Comparison of ENCODE assay signal across 14 cellular contexts in genomic region chr12:27064397-27065342, GRCh38. TPM values are rescaled to one million over a fixed set of nuclear protein-coding genes. Genes with fewer than 3 reads are reported as not detected.
DNase-seq lines count a peak whose midpoint lies in the region; ATAC-seq, FAIRE-seq and TF ChIP-seq lines count a peak whose summit lies in the region.
"Had no signal": no experiment of that assay in that cellular context is flagged by ENCODE, and none has a peak within 500 bp of the region (broad histone marks: within the 10 kb centered on the region; RNA-seq: fewer than 3 reads in every experiment).

No MANE protein-coding gene starts in this region.

- intact Hi-C loops in GM12878 (cut with micrococcal nuclease; ENCODE audit: unreplicated experiment) (no loop called here), tibial artery (cut with DNase I; ENCODE audit: low total_unique reads) (no loop called here), breast epithelium (cut with DNase I; ENCODE audit: low total_unique reads) (no loop called here)

- H3K27ac ChIP-seq in GM12878 (ENCODE audit: control insufficient read depth, insufficient read depth) (peak overlapping the region; percentile 70), tibial artery (no peak overlapping the region), breast epithelium (no peak overlapping the region)

- DNase-seq in GM12878 (ENCODE audit: low read depth, low spot score) (peak; percentile 68), tibial artery (no peak), breast epithelium (ENCODE audit: low spot score in 2 of 2) (no peak), foreskin melanocyte (no peak)
- no peak for DNase-seq in activated CD4-positive, alpha-beta T cell treated with anti-CD3 and anti-CD28 coated beads, Interleukin-2, amount 10 ng/mL, durations not matched to agents 7 days and 5 days
- DNase-seq: activated naive CD4-positive, alpha-beta T cell treated with anti-CD3 and anti-CD28 coated beads for 36 hours; posterior cingulate gyrus; T-helper 9 cell had no signal

- peaks cover 9% of the 10 kb centered on the region for H3K4me1 ChIP-seq in GM12878 (ENCODE audit: control insufficient read depth, insufficient read depth, low read length)
- H3K4me1 ChIP-seq in tibial artery: no peaks in the 10 kb centered on the region
- H3K4me1 ChIP-seq in breast epithelium: no peaks in the 10 kb centered on the region

- peak overlapping the region; percentile 67 for H2AFZ ChIP-seq in GM12878 (ENCODE audit: control insufficient read depth, low read depth, low read length)

- in situ Hi-C loops in GM12878 (cut with MboI): no loop called here

- TF ChIP-seq EP300 in GM12878 (IDR thresholded peaks at IDR 0.05; ENCODE audit: borderline replicate concordance in 1 of 2, control insufficient read depth in 1 of 2, low read depth in 2 of 2, low read length in 2 of 2): no peak

- H3K27me3 Mint-ChIP-seq in activated CD4-positive, alpha-beta T cell treated with anti-CD3 and anti-CD28 coated beads, Interleukin-2, amount 10 ng/mL, durations not matched to agents 7 days and 5 days: no peaks in the 10 kb centered on the region

- no peak overlapping the region for H3K27ac Mint-ChIP-seq in activated CD4-positive, alpha-beta T cell treated with anti-CD3 and anti-CD28 coated beads, Interleukin-2, amount 10 ng/mL, durations not matched to agents 7 days and 5 days
- H3K27ac Mint-ChIP-seq: activated naive CD4-positive, alpha-beta T cell treated with anti-CD3 and anti-CD28 coated beads for 36 hours had no signal

- H3K9ac ChIP-seq in GM12878 (ENCODE audit: control insufficient read depth, insufficient read depth, low read length): no peak overlapping the region

- TF ChIP-seq CTCF in GM12878 (IDR thresholded peaks at IDR 0.05 in 2 of 3, conservative IDR thresholded peaks at IDR 0.05 in 1 of 3; ENCODE audit: control insufficient read depth in 2 of 3, extremely low read depth in 1 of 3, insufficient read depth in 1 of 3, low read depth in 3 of 3, low read length in 3 of 3) (no peak), tibial artery (IDR thresholded peaks at IDR 0.05) (no peak), breast epithelium (IDR thresholded peaks at IDR 0.05) (no peak)

- H3K4me2 ChIP-seq in GM12878 (ENCODE audit: control insufficient read depth, insufficient read depth): peak overlapping the region; percentile 71; the same call in 1 of the 2 replicates

- no peak for TF ChIP-seq POLR2A in GM18505 (IDR thresholded peaks at IDR 0.05; ENCODE audit: borderline replicate concordance, extremely low read depth, insufficient read depth, insufficient read length)
- no peak for TF ChIP-seq POLR2A in GM12878 (IDR thresholded peaks at IDR 0.05; ENCODE audit: low read depth, low read length)
- no peak for TF ChIP-seq POLR2A in breast epithelium (IDR thresholded peaks at IDR 0.05)

- no peak overlapping the region; the same call in 1 of the 2 replicates for H3K4me3 ChIP-seq in GM12878
- H3K4me3 ChIP-seq in tibial artery: no peak overlapping the region
- no peak overlapping the region for H3K4me3 ChIP-seq in breast epithelium

- H3K36me3 ChIP-seq in GM12878 (ENCODE audit: control insufficient read depth in 2 of 2, insufficient read depth in 2 of 2, low read length in 1 of 2): no peaks in the 10 kb centered on the region; a peak in 1 of 4 replicates
- H3K36me3 ChIP-seq in tibial artery: peaks cover 0 to 8% (median 0%) of the 10 kb centered on the region in 3 donors
- no peaks in the 10 kb centered on the region for H3K36me3 ChIP-seq in breast epithelium

- peak; percentile 89 for ATAC-seq in GM18505 (IDR thresholded peaks at IDR 0.05; ENCODE audit: unreplicated experiment)
- peak; percentile 92 for ATAC-seq in GM21576 (IDR thresholded peaks at IDR 0.05; ENCODE audit: unreplicated experiment)
- peak; percentile 96 for ATAC-seq in HG03342 (IDR thresholded peaks at IDR 0.05; ENCODE audit: unreplicated experiment)
- ATAC-seq in GM12878: peak; percentile 97

- peak; percentile 89 for FAIRE-seq in GM12878 (lab: Jason Lieb, UNC)
- FAIRE-seq: endometrium, H1, keratinocyte had no signal

- no peak for TF ChIP-seq RAD21 in GM12878 (IDR thresholded peaks at IDR 0.05; ENCODE audit: insufficient read depth, low read depth, low read length)

- H3K9me3 ChIP-seq in GM12878 (replicated peaks; ENCODE audit: control insufficient read depth, insufficient read depth, low read length) (peaks cover 6% of the 10 kb centered on the region), tibial artery (no peaks in the 10 kb centered on the region), breast epithelium (no peaks in the 10 kb centered on the region)

- no peaks in the 10 kb centered on the region for H3K36me3 Mint-ChIP-seq in activated CD4-positive, alpha-beta T cell treated with anti-CD3 and anti-CD28 coated beads, Interleukin-2, amount 10 ng/mL, durations not matched to agents 7 days and 5 days (ENCODE audit: low read depth)

- SMC1A ChIA-PET in GM12878 (lab: Charles Lee; ENCODE audit: uncharacterized antibody, unreplicated experiment): interaction anchor here (0.7 to 1.7 kb wide), 12 partner anchors 9 to 660 kb away, joined by 3 to 8 read pairs (median 4); no protein-coding TSS in a partner anchor

- no peaks in the 10 kb centered on the region for H3K27me3 ChIP-seq in GM12878 (replicated peaks in 1 of 2; ENCODE audit: control insufficient read depth in 2 of 2, insufficient read depth in 2 of 2, low read length in 1 of 2)
- no peaks in the 10 kb centered on the region for H3K27me3 ChIP-seq in tibial artery
- H3K27me3 ChIP-seq in breast epithelium: no peaks in the 10 kb centered on the region

- no peaks in the 10 kb centered on the region for H3K4me1 Mint-ChIP-seq in activated CD4-positive, alpha-beta T cell treated with anti-CD3 and anti-CD28 coated beads, Interleukin-2, amount 10 ng/mL, durations not matched to agents 7 days and 5 days

- no peak overlapping the region for H3K4me3 Mint-ChIP-seq in activated CD4-positive, alpha-beta T cell treated with anti-CD3 and anti-CD28 coated beads, Interleukin-2, amount 10 ng/mL, durations not matched to agents 7 days and 5 days
- H3K4me3 Mint-ChIP-seq: activated naive CD4-positive, alpha-beta T cell treated with anti-CD3 and anti-CD28 coated beads for 36 hours had no signal

- no peaks in the 10 kb centered on the region for H4K20me1 ChIP-seq in GM12878 (ENCODE audit: control insufficient read depth, insufficient read depth)

- RAD21 ChIA-PET in GM12878 (lab: Charles Lee; ENCODE audit: unreplicated experiment): interaction anchor here (0.7 to 1.6 kb wide), 12 partner anchors 40 to 269 kb away, joined by 3 to 6 read pairs (median 4); partner anchors contain the start of gene MED21

- POLR2A ChIA-PET in GM12878 (lab: Charles Lee): interaction anchor here (0.8 kb wide), 2 partner anchors 42 to 207 kb away, joined by 3 read pairs; no protein-coding TSS in a partner anchor
- POLR2A ChIA-PET in activated CD4-positive, alpha-beta T cell treated with anti-CD3 and anti-CD28 coated beads, Interleukin-2, amount 10 ng/mL, durations not matched to agents 7 days and 5 days (lab: Charles Lee): no interaction called here

- BruUV-seq in GM12878 (replicated peaks; lab: Mats Ljungman, UMichigan): no TSS peak

- CTCF ChIA-PET in GM12878 (lab: Yijun Ruan, JAX): interaction anchor here (0.6 to 1.6 kb wide), 6 partner anchors 25 to 242 kb away, joined by 3 to 9 read pairs (median 3); no protein-coding TSS in a partner anchor
- CTCF ChIA-PET in activated CD4-positive, alpha-beta T cell treated with anti-CD3 and anti-CD28 coated beads, Interleukin-2, amount 10 ng/mL, durations not matched to agents 7 days and 5 days (lab: Charles Lee): interaction anchor here (0.6 kb wide), 1 partner anchor 93 kb away, joined by 3 read pairs; no protein-coding TSS in a partner anchor

- H3K9me3 Mint-ChIP-seq in activated CD4-positive, alpha-beta T cell treated with anti-CD3 and anti-CD28 coated beads, Interleukin-2, amount 10 ng/mL, durations not matched to agents 7 days and 5 days: no peaks in the 10 kb centered on the region
- H3K9me3 Mint-ChIP-seq: activated naive CD4-positive, alpha-beta T cell treated with anti-CD3 and anti-CD28 coated beads for 36 hours had no signal

- H3K79me2 ChIP-seq in GM12878 (ENCODE audit: control insufficient read depth, insufficient read depth, low read length): no peaks in the 10 kb centered on the region

- 45% methylated on average over 4 of the region's 4 CpGs for WGBS in GM12878 (ENCODE audit: insufficient coverage, insufficient replicate concordance, low lambda C conversion rate, missing lambda C conversion rate)

RNA-seq across cellular contexts. Expression of gene C12orf71, which starts 17.7 kb away (rescaled TPM):
- total RNA-seq in GM12878 (2013; cell fraction: nucleolus; rRNA removed): not detected in 2 replicates
- not detected in 2 replicates for total RNA-seq in GM12878 (2014; rRNA removed)
- total RNA-seq in GM12878 (2014; rRNA removed; fragmentation: Illumina TruSeq; extraction: Trizol): not detected in 2 replicates
- total RNA-seq in GM12878 (2021): not detected in 2 replicates
- polyA plus RNA-seq in GM12878 (2011; ENCODE audit: low read depth): not detected
- polyA plus RNA-seq in GM12878 (2011; rRNA removed): not detected in 2 replicates
- not detected in 2 replicates for polyA plus RNA-seq in GM12878 (2011; cell fraction: cytosol; rRNA removed)
- not detected in 2 replicates for polyA plus RNA-seq in GM12878 (2011; cell fraction: nucleus; rRNA removed)
- polyA plus RNA-seq in GM12878 (2012): 0.39 TPM in 1 of 2 replicates, not detected in the other
- polyA plus RNA-seq in GM12878 (2014; fragmentation: Illumina TruSeq; extraction: Trizol): not detected in 2 replicates
- polyA plus RNA-seq in GM12878 (2014; fragmentation: Nextera tagmentation; extraction: Ambion mirVana): under 1 TPM in 1 of 2 experiments, not detected in 1; 0.05 TPM
- polyA plus RNA-seq in GM12878 (2014; rRNA removed): not detected in 2 replicates
- not detected for polyA plus RNA-seq in GM12878 (2016; fragmentation: Nextera tagmentation; extraction: Ambion mirVana)
- polyA minus RNA-seq in GM12878 (2011; rRNA and poly(A)+ RNA removed): not detected in 2 replicates
- not detected in 2 replicates for polyA minus RNA-seq in GM12878 (2011; cell fraction: cytosol; rRNA and poly(A)+ RNA removed)
- polyA minus RNA-seq in GM12878 (2011; cell fraction: nucleus; rRNA and poly(A)+ RNA removed): not detected in 2 replicates
- not detected for total RNA-seq in activated CD4-positive, alpha-beta T cell treated with anti-CD3 and anti-CD28 coated beads, Interleukin-2, amount 10 ng/mL, durations not matched to agents 7 days and 5 days
- not detected for total RNA-seq in breast epithelium
- total RNA-seq: activated naive CD4-positive, alpha-beta T cell treated with anti-CD3 and anti-CD28 coated beads for 36 hours; H1 had no signal
- polyA plus RNA-seq: H1, keratinocyte had no signal

RNA-seq across cellular contexts. Expression of gene MED21, which starts 42.3 kb away (rescaled TPM):
- total RNA-seq in GM12878 (2013; cell fraction: nucleolus; rRNA removed): 136 and 152 TPM in 2 replicates
- total RNA-seq in GM12878 (2014; rRNA removed) (32.8 and 33.9 TPM in 2 replicates), GM12878 (2014; rRNA removed; fragmentation: Illumina TruSeq; extraction: Trizol) (38.6 and 41.9 TPM in 2 replicates), GM12878 (2021) (25.5 and 29.1 TPM in 2 replicates), breast epithelium (10 to 100 TPM; 41.1 to 71.3 (median 55.7) TPM)
- polyA plus RNA-seq in GM12878 (2011; ENCODE audit: low read depth): 14.4 TPM
- polyA plus RNA-seq in GM12878 (2011; rRNA removed) (72.7 and 83.6 TPM in 2 replicates), GM12878 (2014; fragmentation: Illumina TruSeq; extraction: Trizol) (33.9 and 34.7 TPM in 2 replicates), GM12878 (2014; fragmentation: Nextera tagmentation; extraction: Ambion mirVana) (10 to 100 TPM; 42.6 to 56.0 TPM), GM12878 (2014; rRNA removed) (22.4 and 28.5 TPM in 2 replicates), GM12878 (2016; fragmentation: Nextera tagmentation; extraction: Ambion mirVana) (10 to 100 TPM; 57.0 to 59.0 TPM)
- 18.4 and 19.9 TPM in 2 replicates for polyA plus RNA-seq in GM12878 (2011; cell fraction: cytosol; rRNA removed)
- polyA plus RNA-seq in GM12878 (2011; cell fraction: nucleus; rRNA removed): 22.7 and 30.4 TPM in 2 replicates
- polyA plus RNA-seq in GM12878 (2012): 20.7 and 21.2 TPM in 2 replicates
- polyA minus RNA-seq in GM12878 (2011; rRNA and poly(A)+ RNA removed): 40.0 and 55.4 TPM in 2 replicates
- 9.2 and 14.8 TPM in 2 replicates for polyA minus RNA-seq in GM12878 (2011; cell fraction: cytosol; rRNA and poly(A)+ RNA removed)
- 38.9 and 50.7 TPM in 2 replicates for polyA minus RNA-seq in GM12878 (2011; cell fraction: nucleus; rRNA and poly(A)+ RNA removed)
- 10 to 100 TPM; 36.7 to 48.2 TPM for total RNA-seq in activated CD4-positive, alpha-beta T cell treated with anti-CD3 and anti-CD28 coated beads, Interleukin-2, amount 10 ng/mL, durations not matched to agents 7 days and 5 days

RNA-seq across cellular contexts. Expression of gene TM7SF3, which starts 50.5 kb away (rescaled TPM):
- 180 and 210 TPM in 2 replicates for total RNA-seq in GM12878 (2013; cell fraction: nucleolus; rRNA removed)
- total RNA-seq in GM12878 (2014; rRNA removed) (81.2 and 82.6 TPM in 2 replicates), GM12878 (2014; rRNA removed; fragmentation: Illumina TruSeq; extraction: Trizol) (57.3 and 60.9 TPM in 2 replicates), GM12878 (2021) (53.5 and 53.7 TPM in 2 replicates), breast epithelium (10 to 100 TPM; 40.2 to 60.0 (median 56.1) TPM)
- 28.8 TPM for polyA plus RNA-seq in GM12878 (2011; ENCODE audit: low read depth)
- polyA plus RNA-seq in GM12878 (2011; rRNA removed) (336 and 341 TPM in 2 replicates), GM12878 (2014; fragmentation: Illumina TruSeq; extraction: Trizol) (94.2 and 125 TPM in 2 replicates), GM12878 (2014; fragmentation: Nextera tagmentation; extraction: Ambion mirVana) (10 to 100 TPM; 31.4 to 34.1 TPM), GM12878 (2014; rRNA removed) (61.8 and 68.3 TPM in 2 replicates), GM12878 (2016; fragmentation: Nextera tagmentation; extraction: Ambion mirVana) (100 to 1,000 TPM; 121 to 129 TPM)
- polyA plus RNA-seq in GM12878 (2011; cell fraction: cytosol; rRNA removed): 208 and 250 TPM in 2 replicates
- 193 and 244 TPM in 2 replicates for polyA plus RNA-seq in GM12878 (2011; cell fraction: nucleus; rRNA removed)
- polyA plus RNA-seq in GM12878 (2012): 36.6 and 47.9 TPM in 2 replicates
- 392 and 531 TPM in 2 replicates for polyA minus RNA-seq in GM12878 (2011; rRNA and poly(A)+ RNA removed)
- 83.7 and 130 TPM in 2 replicates for polyA minus RNA-seq in GM12878 (2011; cell fraction: cytosol; rRNA and poly(A)+ RNA removed)
- 109 and 115 TPM in 2 replicates for polyA minus RNA-seq in GM12878 (2011; cell fraction: nucleus; rRNA and poly(A)+ RNA removed)
- total RNA-seq in activated CD4-positive, alpha-beta T cell treated with anti-CD3 and anti-CD28 coated beads, Interleukin-2, amount 10 ng/mL, durations not matched to agents 7 days and 5 days: 10 to 100 TPM; 46.1 to 58.8 TPM
